8 cellular contexts compared by ENCODE assay signal in the genomic region with DNA sequence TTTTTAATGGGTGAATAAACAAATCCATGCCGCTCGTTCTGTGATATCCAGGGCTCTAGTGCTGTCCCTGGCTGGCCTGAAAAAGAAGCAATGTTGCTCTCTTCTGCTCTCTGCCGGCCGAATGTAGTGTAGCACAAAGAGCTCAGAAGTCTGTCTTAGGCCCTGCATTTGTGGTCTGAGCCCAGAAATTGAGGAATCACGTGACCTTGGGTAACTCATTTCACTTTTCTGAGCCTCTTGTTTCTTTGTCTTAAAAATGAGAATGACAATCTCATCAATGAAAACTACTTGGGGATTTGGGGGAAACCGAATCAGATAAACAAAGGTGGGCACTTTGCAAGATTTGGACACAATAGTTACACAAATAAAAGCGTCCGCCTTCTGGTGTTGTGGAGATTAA.
DNase-seq lines count a peak whose midpoint lies in the region; ATAC-seq, FAIRE-seq and TF ChIP-seq lines count a peak whose summit lies in the region.

No MANE protein-coding gene starts in this region.

- ATAC-seq in right lobe of liver: peak; percentile 83 to 93 (median 90)
- ATAC-seq in GM21381 (IDR thresholded peaks at IDR 0.05; ENCODE audit: unreplicated experiment): no peak

- H3K9me3 ChIP-seq in colonic mucosa (no peaks in the 10 kb centered on the region), right lobe of liver (no peaks in the 10 kb centered on the region)

- no peak for TF ChIP-seq POLR2A in right lobe of liver (IDR thresholded peaks at IDR 0.05)

- no peak overlapping the region for H3K4me3 ChIP-seq in colonic mucosa
- H3K4me3 ChIP-seq in right lobe of liver: no peak overlapping the region

- peak; percentile 71 for FAIRE-seq in TTC549 (lab: Jason Lieb, UNC)

- H3K4me1 ChIP-seq in colonic mucosa: no peaks in the 10 kb centered on the region
- no peaks in the 10 kb centered on the region for H3K4me1 ChIP-seq in right lobe of liver

- H3K27me3 ChIP-seq in colonic mucosa: no peaks in the 10 kb centered on the region
- no peaks in the 10 kb centered on the region for H3K27me3 ChIP-seq in right lobe of liver

- peak; percentile 4 for DNase-seq in GDM1 (lab: John Stamatoyannopoulos, UW)
- DNase-seq in M059J (ENCODE audit: low read depth): peak; percentile 30
- DNase-seq in colonic mucosa: peak; percentile 50
- DNase-seq in right lobe of liver: peak in 2 of 3 donors; percentile 45 to 56
- DNase-seq in stimulated activated CD8-positive, alpha-beta memory T cell treated with anti-CD3 and anti-CD28 coated beads, Interleukin-15, amount 100 ng/mL, for 1 hour (ENCODE audit: low read depth): peak; percentile 11

- H3K36me3 ChIP-seq in colonic mucosa: no peaks in the 10 kb centered on the region
- H3K36me3 ChIP-seq in right lobe of liver: no peaks in the 10 kb centered on the region

- 32% methylated on average over 8 of the region's 8 CpGs for WGBS in right lobe of liver (ENCODE audit: insufficient coverage, low coverage, low lambda C conversion rate, missing lambda C conversion rate)

- H3K27ac ChIP-seq in 22Rv1: no peak overlapping the region
- no peak overlapping the region for H3K27ac ChIP-seq in colonic mucosa
- no peak overlapping the region for H3K27ac ChIP-seq in right lobe of liver

- H3K9ac ChIP-seq in colonic mucosa (ENCODE audit: low read depth in 2 of 2, low read length in 2 of 2): no peak overlapping the region

- intact Hi-C loops in colonic mucosa (cut with DNase I) (loop anchor here (5.0 to 10.0 kb wide), 2 partner anchors 152 to 630 kb away; no protein-coding TSS in a partner anchor), right lobe of liver (cut with DNase I) (no loop called here)

- TF ChIP-seq CTCF in 22Rv1 (IDR thresholded peaks at IDR 0.05): peak; percentile 85
- TF ChIP-seq CTCF in colonic mucosa (IDR thresholded peaks at IDR 0.05): peak; percentile 65
- TF ChIP-seq CTCF in right lobe of liver (IDR thresholded peaks at IDR 0.05): peak; percentile 58 to 78 (median 72)
